Comparison of ENCODE assay signal across 1 cellular context in the genomic region with DNA sequence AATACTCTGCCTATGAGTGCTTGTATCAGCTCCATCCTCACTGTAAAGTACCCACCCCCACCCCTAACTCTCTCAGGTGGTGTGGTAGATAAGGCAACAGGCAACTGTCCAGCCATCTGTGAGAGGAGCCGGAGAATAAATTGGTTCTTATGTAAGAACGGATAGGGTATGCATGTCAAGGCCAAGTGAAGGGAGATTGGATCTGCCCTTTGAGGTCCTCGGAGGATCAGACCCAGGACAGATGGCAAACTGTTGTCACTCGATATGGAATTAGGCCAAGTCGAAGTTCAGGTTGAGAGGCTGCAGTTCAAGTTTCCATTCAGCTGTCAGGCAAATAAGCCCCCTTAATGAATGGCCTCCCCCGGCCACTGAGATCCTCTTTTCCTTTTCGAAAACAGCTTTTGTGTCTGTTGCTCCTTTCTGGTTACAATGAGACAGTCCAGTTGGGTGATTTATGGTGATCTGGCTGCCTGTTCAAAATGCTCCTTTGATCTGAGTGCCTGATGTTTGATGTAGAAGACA.
TF ChIP-seq lines count a peak whose summit lies in the region.

No MANE protein-coding gene starts in this region.

TF ChIP-seq in K562, 482 proteins besides CTCF, POLR2A, EP300 and RAD21 (continued from another document and continues in another):
- TF ChIP-seq, protein P1, sequence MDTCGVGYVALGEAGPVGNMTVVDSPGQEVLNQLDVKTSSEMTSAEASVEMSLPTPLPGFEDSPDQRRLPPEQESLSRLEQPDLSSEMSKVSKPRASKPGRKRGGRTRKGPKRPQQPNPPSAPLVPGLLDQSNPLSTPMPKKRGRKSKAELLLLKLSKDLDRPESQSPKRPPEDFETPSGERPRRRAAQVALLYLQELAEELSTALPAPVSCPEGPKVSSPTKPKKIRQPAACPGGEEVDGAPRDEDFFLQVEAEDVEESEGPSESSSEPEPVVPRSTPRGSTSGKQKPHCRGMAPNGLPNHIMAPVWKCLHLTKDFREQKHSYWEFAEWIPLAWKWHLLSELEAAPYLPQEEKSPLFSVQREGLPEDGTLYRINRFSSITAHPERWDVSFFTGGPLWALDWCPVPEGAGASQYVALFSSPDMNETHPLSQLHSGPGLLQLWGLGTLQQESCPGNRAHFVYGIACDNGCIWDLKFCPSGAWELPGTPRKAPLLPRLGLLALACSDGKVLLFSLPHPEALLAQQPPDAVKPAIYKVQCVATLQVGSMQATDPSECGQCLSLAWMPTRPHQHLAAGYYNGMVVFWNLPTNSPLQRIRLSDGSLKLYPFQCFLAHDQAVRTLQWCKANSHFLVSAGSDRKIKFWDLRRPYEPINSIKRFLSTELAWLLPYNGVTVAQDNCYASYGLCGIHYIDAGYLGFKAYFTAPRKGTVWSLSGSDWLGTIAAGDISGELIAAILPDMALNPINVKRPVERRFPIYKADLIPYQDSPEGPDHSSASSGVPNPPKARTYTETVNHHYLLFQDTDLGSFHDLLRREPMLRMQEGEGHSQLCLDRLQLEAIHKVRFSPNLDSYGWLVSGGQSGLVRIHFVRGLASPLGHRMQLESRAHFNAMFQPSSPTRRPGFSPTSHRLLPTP (IDR thresholded peaks at IDR 0.05; ENCODE audit: borderline replicate concordance, extremely low read depth, insufficient read length), result no peak
- TF ChIP-seq ZNF41 (CRISPR knock-in tag; conservative IDR thresholded peaks at IDR 0.05) (no peak), RFX1 (IDR thresholded peaks at IDR 0.05) (no peak; the same call in 1 of the 2 replicates), SRSF3 (IDR thresholded peaks at IDR 0.05; ENCODE audit: insufficient read depth, low read length) (no peak), SMAD1 (IDR thresholded peaks at IDR 0.05; ENCODE audit: low read depth, low read length, partially characterized antibody) (peak; percentile 92), BCOR (IDR thresholded peaks at IDR 0.05) (peak; percentile 89), HEY1 (CRISPR knock-in tag; IDR thresholded peaks at IDR 0.05; ENCODE audit: borderline replicate concordance) (no peak), HDAC2 (IDR thresholded peaks at IDR 0.05) (peak; percentile 92), HCFC1 (IDR thresholded peaks at IDR 0.05; ENCODE audit: low read depth, low read length) (no peak), FOXK2 (conservative IDR thresholded peaks at IDR 0.05 in 1 of 2, IDR thresholded peaks at IDR 0.05 in 1 of 2; ENCODE audit: low read depth in 2 of 2) (peak; percentile 21 to 65; a peak in 2 of 4 replicates), RBM39 (optimal IDR thresholded peaks at IDR 0.05; ENCODE audit: low read depth, low read length) (no peak), HNRNPK (IDR thresholded peaks at IDR 0.05; ENCODE audit: low read depth, low read length, poor library complexity, severe bottlenecking) (no peak), FOXP1 (CRISPR knock-in tag; IDR thresholded peaks at IDR 0.05) (no peak), ZNF24 (IDR thresholded peaks at IDR 0.05) (peak; percentile 40; the same call in 1 of the 2 replicates), SIX5 (IDR thresholded peaks at IDR 0.05; ENCODE audit: borderline replicate concordance in 1 of 2, insufficient read depth in 1 of 2, low read depth in 1 of 2, low read length in 2 of 2) (no peak), ZC3H11A (IDR thresholded peaks at IDR 0.05; ENCODE audit: low read depth, low read length) (no peak), RBM15 (IDR thresholded peaks at IDR 0.05; ENCODE audit: insufficient read depth, low read length) (no peak), ZNF197 (CRISPR knock-in tag; IDR thresholded peaks at IDR 0.05; ENCODE audit: low read depth) (peak; percentile 86; the same call in 1 of the 2 replicates), KLF10 (CRISPR knock-in tag; IDR thresholded peaks at IDR 0.05) (no peak), U2AF1 (optimal IDR thresholded peaks at IDR 0.05; ENCODE audit: low read depth, low read length) (no peak), ZBTB7A (IDR thresholded peaks at IDR 0.05; ENCODE audit: borderline replicate concordance, control insufficient read depth, low read depth, low read length) (peak; percentile 80; the same call in 1 of the 2 replicates), SMAD4 (CRISPR knock-in tag; conservative IDR thresholded peaks at IDR 0.05) (peak; percentile 98), NR2C1 (IDR thresholded peaks at IDR 0.05) (peak; percentile 63; the same call in 1 of the 2 replicates), NR2C1 (tag; IDR thresholded peaks at IDR 0.05) (peak; percentile 88), RUNX1 (IDR thresholded peaks at IDR 0.05; ENCODE audit: low read depth) (0 out of 2 replicates have a peak, but pooled peaks have one; percentile 64), MECOM (CRISPR knock-in tag; IDR thresholded peaks at IDR 0.05) (peak; percentile 80), XRCC5 (IDR thresholded peaks at IDR 0.05; ENCODE audit: low read depth, low read length) (0 out of 2 replicates have a peak, but pooled peaks have one; percentile 39), GABPB2 (CRISPR knock-in tag; conservative IDR thresholded peaks at IDR 0.05) (no peak), ZNF134 (CRISPR knock-in tag; conservative IDR thresholded peaks at IDR 0.05) (peak; percentile 57; the same call in 1 of the 2 replicates), BRF1 (IDR thresholded peaks at IDR 0.05; ENCODE audit: borderline replicate concordance, extremely low read depth, insufficient read length) (no peak), EHMT2 (IDR thresholded peaks at IDR 0.05) (peak; percentile 95), CBFA2T3 (IDR thresholded peaks at IDR 0.05) (peak; percentile 99), JUND (IDR thresholded peaks at IDR 0.05; ENCODE audit: borderline replicate concordance, low read depth, low read length) (peak; percentile 69), JUND (tag; IDR thresholded peaks at IDR 0.05; ENCODE audit: borderline replicate concordance, low read depth, low read length) (peak; percentile 64; the same call in 1 of the 3 replicates), RFX7 (CRISPR knock-in tag; IDR thresholded peaks at IDR 0.05) (no peak), U2AF2 (optimal IDR thresholded peaks at IDR 0.05; ENCODE audit: low read depth, low read length) (no peak), ZNF830 (CRISPR knock-in tag; IDR thresholded peaks at IDR 0.05) (no peak), ZNF699 (CRISPR knock-in tag; IDR thresholded peaks at IDR 0.05; ENCODE audit: insufficient replicate concordance) (no peak), NFE2L1 (tag; IDR thresholded peaks at IDR 0.05; ENCODE audit: borderline replicate concordance, low read depth) (no peak)
- TF ChIP-seq, protein P2, sequence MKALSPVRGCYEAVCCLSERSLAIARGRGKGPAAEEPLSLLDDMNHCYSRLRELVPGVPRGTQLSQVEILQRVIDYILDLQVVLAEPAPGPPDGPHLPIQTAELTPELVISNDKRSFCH (CRISPR knock-in tag; IDR thresholded peaks at IDR 0.05), result no peak
- TF ChIP-seq, protein P2 (tag; IDR thresholded peaks at IDR 0.05), result peak; percentile 99
- TF ChIP-seq, protein P3, sequence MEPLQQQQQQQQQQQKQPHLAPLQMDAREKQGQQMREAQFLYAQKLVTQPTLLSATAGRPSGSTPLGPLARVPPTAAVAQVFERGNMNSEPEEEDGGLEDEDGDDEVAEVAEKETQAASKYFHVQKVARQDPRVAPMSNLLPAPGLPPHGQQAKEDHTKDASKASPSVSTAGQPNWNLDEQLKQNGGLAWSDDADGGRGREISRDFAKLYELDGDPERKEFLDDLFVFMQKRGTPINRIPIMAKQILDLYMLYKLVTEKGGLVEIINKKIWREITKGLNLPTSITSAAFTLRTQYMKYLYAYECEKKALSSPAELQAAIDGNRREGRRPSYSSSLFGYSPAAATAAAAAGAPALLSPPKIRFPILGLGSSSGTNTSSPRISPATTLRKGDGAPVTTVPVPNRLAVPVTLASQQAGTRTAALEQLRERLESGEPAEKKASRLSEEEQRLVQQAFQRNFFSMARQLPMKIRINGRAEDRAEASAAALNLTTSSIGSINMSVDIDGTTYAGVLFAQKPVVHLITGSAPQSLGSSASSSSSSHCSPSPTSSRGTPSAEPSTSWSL (CRISPR knock-in tag; IDR thresholded peaks at IDR 0.05; ENCODE audit: borderline replicate concordance), result no peak
- TF ChIP-seq, protein P4, sequence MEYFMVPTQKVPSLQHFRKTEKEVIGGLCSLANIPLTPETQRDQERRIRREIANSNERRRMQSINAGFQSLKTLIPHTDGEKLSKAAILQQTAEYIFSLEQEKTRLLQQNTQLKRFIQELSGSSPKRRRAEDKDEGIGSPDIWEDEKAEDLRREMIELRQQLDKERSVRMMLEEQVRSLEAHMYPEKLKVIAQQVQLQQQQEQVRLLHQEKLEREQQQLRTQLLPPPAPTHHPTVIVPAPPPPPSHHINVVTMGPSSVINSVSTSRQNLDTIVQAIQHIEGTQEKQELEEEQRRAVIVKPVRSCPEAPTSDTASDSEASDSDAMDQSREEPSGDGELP (CRISPR knock-in tag; IDR thresholded peaks at IDR 0.05; ENCODE audit: borderline replicate concordance), result peak; percentile 87
- TF ChIP-seq, protein P5, sequence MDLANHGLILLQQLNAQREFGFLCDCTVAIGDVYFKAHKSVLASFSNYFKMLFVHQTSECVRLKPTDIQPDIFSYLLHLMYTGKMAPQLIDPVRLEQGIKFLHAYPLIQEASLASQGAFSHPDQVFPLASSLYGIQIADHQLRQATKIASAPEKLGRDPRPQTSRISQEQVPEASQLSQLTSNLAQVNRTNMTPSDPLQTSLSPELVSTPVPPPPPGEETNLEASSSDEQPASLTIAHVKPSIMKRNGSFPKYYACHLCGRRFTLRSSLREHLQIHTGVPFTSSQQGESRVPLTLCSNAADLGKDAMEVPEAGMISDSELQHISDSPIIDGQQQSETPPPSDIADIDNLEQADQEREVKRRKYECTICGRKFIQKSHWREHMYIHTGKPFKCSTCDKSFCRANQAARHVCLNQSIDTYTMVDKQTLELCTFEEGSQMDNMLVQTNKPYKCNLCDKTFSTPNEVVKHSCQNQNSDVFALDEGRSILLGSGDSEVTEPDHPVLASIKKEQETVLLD (IDR thresholded peaks at IDR 0.05), result peak; percentile 57; the same call in 1 of the 2 replicates
- TF ChIP-seq, protein P6, sequence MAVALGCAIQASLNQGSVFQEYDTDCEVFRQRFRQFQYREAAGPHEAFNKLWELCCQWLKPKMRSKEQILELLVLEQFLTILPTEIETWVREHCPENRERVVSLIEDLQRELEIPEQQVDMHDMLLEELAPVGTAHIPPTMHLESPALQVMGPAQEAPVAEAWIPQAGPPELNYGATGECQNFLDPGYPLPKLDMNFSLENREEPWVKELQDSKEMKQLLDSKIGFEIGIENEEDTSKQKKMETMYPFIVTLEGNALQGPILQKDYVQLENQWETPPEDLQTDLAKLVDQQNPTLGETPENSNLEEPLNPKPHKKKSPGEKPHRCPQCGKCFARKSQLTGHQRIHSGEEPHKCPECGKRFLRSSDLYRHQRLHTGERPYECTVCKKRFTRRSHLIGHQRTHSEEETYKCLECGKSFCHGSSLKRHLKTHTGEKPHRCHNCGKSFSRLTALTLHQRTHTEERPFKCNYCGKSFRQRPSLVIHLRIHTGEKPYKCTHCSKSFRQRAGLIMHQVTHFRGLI (CRISPR knock-in tag; IDR thresholded peaks at IDR 0.05), result peak; percentile 75; the same call in 1 of the 2 replicates
- TF ChIP-seq, protein P7, sequence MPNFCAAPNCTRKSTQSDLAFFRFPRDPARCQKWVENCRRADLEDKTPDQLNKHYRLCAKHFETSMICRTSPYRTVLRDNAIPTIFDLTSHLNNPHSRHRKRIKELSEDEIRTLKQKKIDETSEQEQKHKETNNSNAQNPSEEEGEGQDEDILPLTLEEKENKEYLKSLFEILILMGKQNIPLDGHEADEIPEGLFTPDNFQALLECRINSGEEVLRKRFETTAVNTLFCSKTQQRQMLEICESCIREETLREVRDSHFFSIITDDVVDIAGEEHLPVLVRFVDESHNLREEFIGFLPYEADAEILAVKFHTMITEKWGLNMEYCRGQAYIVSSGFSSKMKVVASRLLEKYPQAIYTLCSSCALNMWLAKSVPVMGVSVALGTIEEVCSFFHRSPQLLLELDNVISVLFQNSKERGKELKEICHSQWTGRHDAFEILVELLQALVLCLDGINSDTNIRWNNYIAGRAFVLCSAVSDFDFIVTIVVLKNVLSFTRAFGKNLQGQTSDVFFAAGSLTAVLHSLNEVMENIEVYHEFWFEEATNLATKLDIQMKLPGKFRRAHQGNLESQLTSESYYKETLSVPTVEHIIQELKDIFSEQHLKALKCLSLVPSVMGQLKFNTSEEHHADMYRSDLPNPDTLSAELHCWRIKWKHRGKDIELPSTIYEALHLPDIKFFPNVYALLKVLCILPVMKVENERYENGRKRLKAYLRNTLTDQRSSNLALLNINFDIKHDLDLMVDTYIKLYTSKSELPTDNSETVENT (CRISPR knock-in tag; IDR thresholded peaks at IDR 0.05), result no peak
- TF ChIP-seq, protein P8, sequence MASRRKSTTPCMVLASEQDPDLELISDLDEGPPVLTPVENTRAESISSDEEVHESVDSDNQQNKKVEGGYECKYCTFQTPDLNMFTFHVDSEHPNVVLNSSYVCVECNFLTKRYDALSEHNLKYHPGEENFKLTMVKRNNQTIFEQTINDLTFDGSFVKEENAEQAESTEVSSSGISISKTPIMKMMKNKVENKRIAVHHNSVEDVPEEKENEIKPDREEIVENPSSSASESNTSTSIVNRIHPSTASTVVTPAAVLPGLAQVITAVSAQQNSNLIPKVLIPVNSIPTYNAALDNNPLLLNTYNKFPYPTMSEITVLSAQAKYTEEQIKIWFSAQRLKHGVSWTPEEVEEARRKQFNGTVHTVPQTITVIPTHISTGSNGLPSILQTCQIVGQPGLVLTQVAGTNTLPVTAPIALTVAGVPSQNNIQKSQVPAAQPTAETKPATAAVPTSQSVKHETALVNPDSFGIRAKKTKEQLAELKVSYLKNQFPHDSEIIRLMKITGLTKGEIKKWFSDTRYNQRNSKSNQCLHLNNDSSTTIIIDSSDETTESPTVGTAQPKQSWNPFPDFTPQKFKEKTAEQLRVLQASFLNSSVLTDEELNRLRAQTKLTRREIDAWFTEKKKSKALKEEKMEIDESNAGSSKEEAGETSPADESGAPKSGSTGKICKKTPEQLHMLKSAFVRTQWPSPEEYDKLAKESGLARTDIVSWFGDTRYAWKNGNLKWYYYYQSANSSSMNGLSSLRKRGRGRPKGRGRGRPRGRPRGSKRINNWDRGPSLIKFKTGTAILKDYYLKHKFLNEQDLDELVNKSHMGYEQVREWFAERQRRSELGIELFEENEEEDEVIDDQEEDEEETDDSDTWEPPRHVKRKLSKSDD (conservative IDR thresholded peaks at IDR 0.05; ENCODE audit: low read length), result no peak
- TF ChIP-seq, protein P9, sequence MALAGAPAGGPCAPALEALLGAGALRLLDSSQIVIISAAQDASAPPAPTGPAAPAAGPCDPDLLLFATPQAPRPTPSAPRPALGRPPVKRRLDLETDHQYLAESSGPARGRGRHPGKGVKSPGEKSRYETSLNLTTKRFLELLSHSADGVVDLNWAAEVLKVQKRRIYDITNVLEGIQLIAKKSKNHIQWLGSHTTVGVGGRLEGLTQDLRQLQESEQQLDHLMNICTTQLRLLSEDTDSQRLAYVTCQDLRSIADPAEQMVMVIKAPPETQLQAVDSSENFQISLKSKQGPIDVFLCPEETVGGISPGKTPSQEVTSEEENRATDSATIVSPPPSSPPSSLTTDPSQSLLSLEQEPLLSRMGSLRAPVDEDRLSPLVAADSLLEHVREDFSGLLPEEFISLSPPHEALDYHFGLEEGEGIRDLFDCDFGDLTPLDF (CRISPR knock-in tag; IDR thresholded peaks at IDR 0.05), result no peak
- TF ChIP-seq, protein P10, sequence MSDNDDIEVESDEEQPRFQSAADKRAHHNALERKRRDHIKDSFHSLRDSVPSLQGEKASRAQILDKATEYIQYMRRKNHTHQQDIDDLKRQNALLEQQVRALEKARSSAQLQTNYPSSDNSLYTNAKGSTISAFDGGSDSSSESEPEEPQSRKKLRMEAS (CRISPR knock-in tag; IDR thresholded peaks at IDR 0.05), result peak; percentile 23; the same call in 1 of the 2 replicates
